In genomic region chr1:202076050-202076511, GRCh38 we compare ENCODE assay signal across 17 cellular contexts. TPM values are rescaled to one million over a fixed set of nuclear protein-coding genes. Genes with fewer than 3 reads are reported as not detected.
DNase-seq lines count a peak whose midpoint lies in the region; ATAC-seq and TF ChIP-seq lines count a peak whose summit lies in the region.
"Had no signal": no experiment of that assay in that cellular context is flagged by ENCODE, and none has a peak within 500 bp of the region (broad histone marks: within the 10 kb centered on the region; RNA-seq: fewer than 3 reads in every experiment).

No MANE protein-coding gene starts in this region.

- no peaks in the 10 kb centered on the region for H3K27me3 ChIP-seq in naive thymus-derived CD4-positive, alpha-beta T cell (ENCODE audit: control insufficient read depth in 2 of 2, insufficient read depth in 2 of 2, low read length in 2 of 2)
- H3K27me3 ChIP-seq: SJCRH30 had no signal

- no peaks in the 10 kb centered on the region for H3K36me3 ChIP-seq in naive thymus-derived CD4-positive, alpha-beta T cell (ENCODE audit: control insufficient read depth in 2 of 3, insufficient read depth in 3 of 3, low read length in 3 of 3)
- H3K36me3 ChIP-seq: SJCRH30 had no signal

- peak; percentile 58 for ATAC-seq in naive thymus-derived CD4-positive, alpha-beta T cell
- ATAC-seq in activated CD4-positive, CD25-positive, alpha-beta regulatory T cell treated with anti-CD3 and anti-CD28 coated beads, Interleukin-2, amount 50 U/mL, for 24 hours, result no peak
- ATAC-seq: GM12878 had no signal

- H3K4me1 ChIP-seq in naive thymus-derived CD4-positive, alpha-beta T cell (ENCODE audit: control insufficient read depth in 2 of 2, insufficient read depth in 2 of 2, low read length in 2 of 2), result no peaks in the 10 kb centered on the region

- intact Hi-C loops in naive thymus-derived CD4-positive, alpha-beta T cell (cut with micrococcal nuclease), result no loop called here

- H3K4me3 ChIP-seq in naive thymus-derived CD4-positive, alpha-beta T cell (ENCODE audit: low read length), result no peak overlapping the region
- H3K4me3 ChIP-seq: GM12878, SJCRH30 had no signal

- no peaks in the 10 kb centered on the region for H3K36me3 Mint-ChIP-seq in brain
- H3K36me3 Mint-ChIP-seq in naive thymus-derived CD4-positive, alpha-beta T cell, result no peaks in the 10 kb centered on the region

- peaks cover 15% of the 10 kb centered on the region for H3K4me1 Mint-ChIP-seq in brain
- no peaks in the 10 kb centered on the region for H3K4me1 Mint-ChIP-seq in naive thymus-derived CD4-positive, alpha-beta T cell

- no peak overlapping the region for H3K4me3 Mint-ChIP-seq in brain
- no peak overlapping the region for H3K4me3 Mint-ChIP-seq in naive thymus-derived CD4-positive, alpha-beta T cell

- CTCF ChIA-PET in naive thymus-derived CD4-positive, alpha-beta T cell (lab: Charles Lee), result no interaction called here

- no peaks in the 10 kb centered on the region for H3K9me3 ChIP-seq in naive thymus-derived CD4-positive, alpha-beta T cell (ENCODE audit: control insufficient read depth in 2 of 3, low read length in 3 of 3)
- H3K9me3 ChIP-seq: SJCRH30 had no signal

- no peaks in the 10 kb centered on the region for H3K27me3 Mint-ChIP-seq in brain
- no peaks in the 10 kb centered on the region for H3K27me3 Mint-ChIP-seq in naive thymus-derived CD4-positive, alpha-beta T cell

- no peaks in the 10 kb centered on the region for H3K9me3 Mint-ChIP-seq in brain
- no peaks in the 10 kb centered on the region for H3K9me3 Mint-ChIP-seq in naive thymus-derived CD4-positive, alpha-beta T cell

- H3K27ac Mint-ChIP-seq in brain, result peak overlapping the region in 3 of 5 experiments; percentile 17 to 76 (median 75)
- H3K27ac Mint-ChIP-seq in naive thymus-derived CD4-positive, alpha-beta T cell, result no peak overlapping the region

- DNase-seq in ELF-1 (ENCODE audit: low read depth, low spot score) (peak; percentile 74), NCI-H2196 (lab: John Stamatoyannopoulos, UW; ENCODE audit: unreplicated experiment) (peak; percentile 68), 8988T (no peak), CD1c-positive myeloid dendritic cell (ENCODE audit: extremely low spot score) (no peak)
- DNase-seq in naive thymus-derived CD4-positive, alpha-beta T cell, result no peak
- no peak for DNase-seq in stimulated activated naive CD4-positive, alpha-beta T cell treated with Interleukin-2 at 50 U/mL for 16 hours (lab: John Stamatoyannopoulos, UW)
- DNase-seq: activated CD4-positive, alpha-beta T cell treated with anti-CD3 and anti-CD28 coated beads for 48 hours; activated effector memory CD4-positive, alpha-beta T cell treated with anti-CD3 and anti-CD28 coated beads, Interleukin-2, amount 50 U/mL, for 16 hours; KG1; NCI-H446; retina; SJCRH30 had no signal

- no peak for TF ChIP-seq CTCF in brain (conservative IDR thresholded peaks at IDR 0.05)

- POLR2A ChIA-PET in naive thymus-derived CD4-positive, alpha-beta T cell (lab: Charles Lee), result no interaction called here

- H3K27ac ChIP-seq in naive thymus-derived CD4-positive, alpha-beta T cell (ENCODE audit: low read depth, low read length), result no peak overlapping the region
- H3K27ac ChIP-seq: SJCRH30 had no signal

RNA-seq across cellular contexts. Expression of gene GPR37L1, which starts 46.6 kb away (rescaled TPM):
- 32.7 TPM for polyA plus RNA-seq in brain (ENCODE audit: insufficient read depth, low read depth, low replicate concordance)
- total RNA-seq in naive thymus-derived CD4-positive, alpha-beta T cell, result not detected
- polyA plus RNA-seq in naive thymus-derived CD4-positive, alpha-beta T cell, result under 1 TPM; 0.02 to 0.09 TPM
- total RNA-seq: bronchial epithelial cell, myocyte had no signal

Comparison
In these comparisons a context has a peak if more than half of its experiments do, and no peak if none do; other contexts are left out.
1. DNase-seq: peak in ELF-1 (single experiment) and NCI-H2196 (single experiment); none in naive thymus-derived CD4-positive, alpha-beta T cell (0 of 9), 8988T (single experiment), stimulated activated naive CD4-positive, alpha-beta T cell treated with Interleukin-2 at 50 U/mL for 16 hours (single experiment) and CD1c-positive myeloid dendritic cell (single experiment).
2. H3K27ac Mint-ChIP-seq: peak in brain (3 of 5); none in naive thymus-derived CD4-positive, alpha-beta T cell (0 of 9).
3. RNA of gene GPR37L1, which starts 46.6 kb away (polyA plus RNA-seq): 32.7 TPM in brain (single experiment); 0.02 to 0.09 TPM in naive thymus-derived CD4-positive, alpha-beta T cell; every median in the first group is over 10 times any median in the second.